ENCODE assay signal across 21 cellular contexts in genomic region chr15:81087121-81087520, GRCh38. TPM values are rescaled to one million over a fixed set of nuclear protein-coding genes. Genes with fewer than 3 reads are reported as not detected.
DNase-seq lines count a peak whose midpoint lies in the region; TF ChIP-seq lines count a peak whose summit lies in the region.
"Had no signal": no experiment of that assay in that cellular context is flagged by ENCODE, and none has a peak within 500 bp of the region (broad histone marks: within the 10 kb centered on the region; RNA-seq: fewer than 3 reads in every experiment).

No MANE protein-coding gene starts in this region.

- H3K4me3 ChIP-seq in adipocyte (ENCODE audit: low read length) (no peak overlapping the region), vagina (no peak overlapping the region), ovary (no peak overlapping the region)
- H3K4me3 ChIP-seq: GM12878, Peyer's patch had no signal

- no peak overlapping the region for H3K27ac Mint-ChIP-seq in activated CD4-positive, alpha-beta memory T cell treated with anti-CD3 and anti-CD28 coated beads, Interleukin-2, amount 10 ng/mL, durations not matched to agents 7 days and 5 days

- DNase-seq in GM04504 (ENCODE audit: low read depth) (peak; percentile 63), adipocyte (ENCODE audit: low read depth) (peak; percentile 69), fibroblast of peridontal ligament (ENCODE audit: extremely low read depth) (peak; percentile 69), vagina (ENCODE audit: extremely low spot score in 2 of 2) (no peak), ovary (no peak), iPS-NIHi7 (ENCODE audit: extremely low spot score) (no peak)
- no peak for DNase-seq in activated CD4-positive, alpha-beta memory T cell treated with anti-CD3 and anti-CD28 coated beads, Interleukin-2, amount 10 ng/mL, durations not matched to agents 7 days and 5 days
- DNase-seq: COR-L47, DMS153, GOT3, NCI-H1105 treated with DMSO at 0.1 percent for 48 hours, NCI-H1930, NCI-H2171, NCI-H510A, NCI-H82, Peyer's patch, Right ventricle myocardium superior, SK-N-SH had no signal

- H3K27me3 Mint-ChIP-seq in activated CD4-positive, alpha-beta memory T cell treated with anti-CD3 and anti-CD28 coated beads, Interleukin-2, amount 10 ng/mL, durations not matched to agents 7 days and 5 days: peaks cover 26% of the 10 kb centered on the region

- H3K9ac ChIP-seq in adipocyte (ENCODE audit: low read length): no peak overlapping the region
- H3K9ac ChIP-seq: SK-N-SH had no signal

- CTCF ChIA-PET in activated CD4-positive, alpha-beta memory T cell treated with anti-CD3 and anti-CD28 coated beads, Interleukin-2, amount 10 ng/mL, durations not matched to agents 7 days and 5 days (lab: Charles Lee): interaction anchor here (2.5 kb wide), 1 partner anchor 179 kb away, joined by 9 read pairs; no protein-coding TSS in a partner anchor

- TF ChIP-seq CTCF in vagina (IDR thresholded peaks at IDR 0.05) (no peak), ovary (IDR thresholded peaks at IDR 0.05) (no peak)

- H3K4me1 ChIP-seq in adipocyte (ENCODE audit: control insufficient read depth, insufficient read depth, low read length) (peaks cover 15% of the 10 kb centered on the region), vagina (peaks cover 3% of the 10 kb centered on the region), ovary (ENCODE audit: insufficient read depth) (no peaks in the 10 kb centered on the region)
- H3K4me1 ChIP-seq: Peyer's patch had no signal

- H3K36me3 Mint-ChIP-seq in activated CD4-positive, alpha-beta memory T cell treated with anti-CD3 and anti-CD28 coated beads, Interleukin-2, amount 10 ng/mL, durations not matched to agents 7 days and 5 days (ENCODE audit: low read depth): no peaks in the 10 kb centered on the region

- H3K27me3 ChIP-seq in adipocyte (replicated peaks; ENCODE audit: control insufficient read depth, insufficient read depth, low read length): no peaks in the 10 kb centered on the region
- no peaks in the 10 kb centered on the region for H3K27me3 ChIP-seq in vagina
- no peaks in the 10 kb centered on the region for H3K27me3 ChIP-seq in ovary
- H3K27me3 ChIP-seq: Peyer's patch had no signal

- POLR2A ChIA-PET in activated CD4-positive, alpha-beta memory T cell treated with anti-CD3 and anti-CD28 coated beads, Interleukin-2, amount 10 ng/mL, durations not matched to agents 7 days and 5 days (lab: Charles Lee): no interaction called here

- no peak for TF ChIP-seq EP300 in ovary (IDR thresholded peaks at IDR 0.05)

- H3K27ac ChIP-seq in vagina (peak overlapping the region; percentile 42), ovary (no peak overlapping the region)
- H3K27ac ChIP-seq: C4-2B, Peyer's patch had no signal

- H3K4me1 Mint-ChIP-seq in activated CD4-positive, alpha-beta memory T cell treated with anti-CD3 and anti-CD28 coated beads, Interleukin-2, amount 10 ng/mL, durations not matched to agents 7 days and 5 days: peaks cover 21% of the 10 kb centered on the region

- H3K9me3 Mint-ChIP-seq in activated CD4-positive, alpha-beta memory T cell treated with anti-CD3 and anti-CD28 coated beads, Interleukin-2, amount 10 ng/mL, durations not matched to agents 7 days and 5 days: no peaks in the 10 kb centered on the region

- intact Hi-C loops in vagina (cut with DNase I) (no loop called here), ovary (cut with DNase I) (no loop called here)

- H3K9me3 ChIP-seq in adipocyte (ENCODE audit: control insufficient read depth, low read length) (no peaks in the 10 kb centered on the region), vagina (no peaks in the 10 kb centered on the region), ovary (no peaks in the 10 kb centered on the region)
- H3K9me3 ChIP-seq: Peyer's patch, SK-N-SH had no signal

- no peak for TF ChIP-seq POLR2A in vagina (IDR thresholded peaks at IDR 0.05)
- TF ChIP-seq POLR2A in ovary (IDR thresholded peaks at IDR 0.05): no peak

- WGBS in ovary, 3 donors: 32 to 55% (median 38%) methylated on average over 7 of the region's 7 CpGs

- no peak overlapping the region for H3K4me3 Mint-ChIP-seq in activated CD4-positive, alpha-beta memory T cell treated with anti-CD3 and anti-CD28 coated beads, Interleukin-2, amount 10 ng/mL, durations not matched to agents 7 days and 5 days

- H3K36me3 ChIP-seq in adipocyte (ENCODE audit: control insufficient read depth, insufficient read depth, low read length, severe bottlenecking): no peaks in the 10 kb centered on the region
- H3K36me3 ChIP-seq in vagina: no peaks in the 10 kb centered on the region
- H3K36me3 ChIP-seq in ovary: no peaks in the 10 kb centered on the region
- H3K36me3 ChIP-seq: Peyer's patch had no signal

RNA-seq across cellular contexts. Expression of gene CFAP161, which starts 46.9 kb away (rescaled TPM):
- total RNA-seq in vagina (8.6 TPM), ovary (1 to 10 TPM in 2 of 7 donors, under 1 TPM in 4, not detected in 1; 0.23 to 6.0 (median 0.58) TPM)
- not detected for total RNA-seq in activated CD4-positive, alpha-beta memory T cell treated with anti-CD3 and anti-CD28 coated beads, Interleukin-2, amount 10 ng/mL, durations not matched to agents 7 days and 5 days
- polyA plus RNA-seq in ovary: under 1 TPM; 0.15 to 0.97 TPM
- polyA plus RNA-seq: AG04450, GM12878 had no signal

Comparison
In these comparisons a context has a peak if more than half of its experiments do, and no peak if none do; other contexts are left out.
1. DNase-seq: peak in GM04504 (single experiment), adipocyte (single experiment) and fibroblast of peridontal ligament (single experiment); none in vagina (0 of 2), activated CD4-positive, alpha-beta memory T cell treated with anti-CD3 and anti-CD28 coated beads, Interleukin-2, amount 10 ng/mL, durations not matched to agents 7 days and 5 days (single experiment), ovary (0 of 5) and iPS-NIHi7 (single experiment).